Comparison of ENCODE assay signal across 1 cellular context in the genomic region with DNA sequence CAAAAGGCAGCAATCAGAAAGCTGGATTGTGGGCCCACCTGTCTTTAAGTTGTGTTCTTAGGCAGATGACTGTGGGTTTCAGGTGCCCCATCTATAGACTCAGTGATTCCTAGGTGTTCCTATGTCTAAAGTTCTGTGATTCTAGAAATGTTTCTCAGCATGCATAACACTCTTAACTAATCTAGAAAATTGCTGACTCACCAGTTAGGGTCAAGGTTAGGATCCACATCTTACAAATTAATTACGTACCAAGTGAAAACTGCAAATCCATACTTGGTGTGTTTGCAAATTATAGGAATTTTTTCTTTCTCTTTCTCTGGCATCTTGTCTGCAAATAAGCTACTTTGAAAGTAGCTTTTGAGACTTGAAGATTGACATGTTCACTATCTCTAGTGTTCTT.
TF ChIP-seq lines count a peak whose summit lies in the region.

No MANE protein-coding gene starts in this region.

TF ChIP-seq in H1, 55 proteins besides CTCF, POLR2A, EP300 and RAD21:
- TF ChIP-seq, protein P1, sequence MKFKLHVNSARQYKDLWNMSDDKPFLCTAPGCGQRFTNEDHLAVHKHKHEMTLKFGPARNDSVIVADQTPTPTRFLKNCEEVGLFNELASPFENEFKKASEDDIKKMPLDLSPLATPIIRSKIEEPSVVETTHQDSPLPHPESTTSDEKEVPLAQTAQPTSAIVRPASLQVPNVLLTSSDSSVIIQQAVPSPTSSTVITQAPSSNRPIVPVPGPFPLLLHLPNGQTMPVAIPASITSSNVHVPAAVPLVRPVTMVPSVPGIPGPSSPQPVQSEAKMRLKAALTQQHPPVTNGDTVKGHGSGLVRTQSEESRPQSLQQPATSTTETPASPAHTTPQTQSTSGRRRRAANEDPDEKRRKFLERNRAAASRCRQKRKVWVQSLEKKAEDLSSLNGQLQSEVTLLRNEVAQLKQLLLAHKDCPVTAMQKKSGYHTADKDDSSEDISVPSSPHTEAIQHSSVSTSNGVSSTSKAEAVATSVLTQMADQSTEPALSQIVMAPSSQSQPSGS (IDR thresholded peaks at IDR 0.05; ENCODE audit: low read length) = no peak
- TF ChIP-seq TAF1 (IDR thresholded peaks at IDR 0.05; ENCODE audit: low read depth, low read length) (no peak), SAP30 (IDR thresholded peaks at IDR 0.05; ENCODE audit: insufficient read depth, insufficient replicate concordance, low read length) (no peak), BACH1 (IDR thresholded peaks at IDR 0.05; ENCODE audit: low read length) (peak; percentile 78), MAFK (IDR thresholded peaks at IDR 0.05; ENCODE audit: low read depth, low read length) (peak; percentile 83), BRCA1 (IDR thresholded peaks at IDR 0.05; ENCODE audit: low read depth, low read length) (no peak), EGR1 (IDR thresholded peaks at IDR 0.05; ENCODE audit: borderline replicate concordance, low read depth, low read length) (no peak), SRF (IDR thresholded peaks at IDR 0.05; ENCODE audit: low read depth, low read length) (no peak), TAF7 (optimal IDR thresholded peaks at IDR 0.05; ENCODE audit: borderline replicate concordance, low read depth, low read length) (no peak), NANOG (IDR thresholded peaks at IDR 0.05; ENCODE audit: insufficient read depth, low read depth, low read length, poor library complexity, severe bottlenecking) (no peak), HDAC6 (IDR thresholded peaks at IDR 0.05; ENCODE audit: low read depth, low read length) (no peak), SP4 (IDR thresholded peaks at IDR 0.05; ENCODE audit: low read length) (no peak), SP2 (IDR thresholded peaks at IDR 0.05; ENCODE audit: low read length) (no peak), KDM4A (IDR thresholded peaks at IDR 0.05; ENCODE audit: low read depth, low read length, severe bottlenecking) (no peak), CEBPB (IDR thresholded peaks at IDR 0.05; ENCODE audit: low read depth, low read length) (no peak), JUN (IDR thresholded peaks at IDR 0.05; ENCODE audit: low read depth, low read length) (no peak), SIRT6 (IDR thresholded peaks at IDR 0.05; ENCODE audit: low read length) (no peak)
